18 cellular contexts compared by ENCODE assay signal in the genomic region with DNA sequence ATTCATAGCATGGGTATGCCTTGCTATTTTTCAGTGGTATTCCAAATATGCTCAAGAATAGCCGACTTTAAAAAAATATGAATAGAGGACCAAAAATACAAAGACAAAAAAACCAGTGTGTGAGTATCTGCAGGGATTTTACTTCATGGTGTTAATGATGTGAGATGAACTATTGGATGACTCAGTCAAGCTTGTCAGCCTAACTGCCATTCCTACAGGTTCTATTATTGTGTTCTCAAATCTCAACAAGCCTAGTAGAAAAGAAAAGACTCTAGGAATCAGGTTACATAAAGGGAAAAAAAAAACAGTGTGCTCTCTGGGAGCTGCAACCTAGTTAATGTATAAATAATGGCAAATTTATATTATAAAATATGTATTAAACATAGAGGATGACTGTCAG.
A peak's percentile ranks its signal among the peaks of the same experiment; 100 is the strongest.
DNase-seq lines count a peak whose midpoint lies in the region; ATAC-seq and TF ChIP-seq lines count a peak whose summit lies in the region.
"Had no signal": no experiment of that assay in that cellular context is flagged by ENCODE, and none has a peak within 500 bp of the region (broad histone marks: within the 10 kb centered on the region; RNA-seq: fewer than 3 reads in every experiment).

No MANE protein-coding gene starts in this region.

- no peak for TF ChIP-seq EP300 in sigmoid colon (IDR thresholded peaks at IDR 0.05)

- no peak overlapping the region for H3K27ac ChIP-seq in sigmoid colon
- H3K27ac ChIP-seq: C4-2B had no signal

- H3K4me3 ChIP-seq in sigmoid colon, result no peak overlapping the region
- H3K4me3 ChIP-seq: MG63 had no signal

- TF ChIP-seq POLR2A in sigmoid colon (IDR thresholded peaks at IDR 0.05), result no peak

- DNase-seq in NCI-H2171 treated with DMSO at 0.1 percent for 48 hours (lab: John Stamatoyannopoulos, UW) (peak; percentile 34), NCI-H2171 (lab: John Stamatoyannopoulos, UW) (no peak), LHCN-M2 (ENCODE audit: low read depth) (peak; percentile 3), putamen (ENCODE audit: low spot score) (peak; percentile 27), sigmoid colon (no peak)
- DNase-seq: COR-L47, DMS79 treated with DMSO at 0.1 percent for 48 hours, GF-D8, HCEC 1CT, KBM-7, MG63, NCI-H1092 treated with DMSO at 0.1 percent for 48 hours, NCI-H1694, NCI-H774 had no signal

- ATAC-seq in esophagus mucosa (peak; percentile 74), HG03097 (IDR thresholded peaks at IDR 0.05; ENCODE audit: low FRiP score, unreplicated experiment) (no peak), HG03108 (IDR thresholded peaks at IDR 0.05; ENCODE audit: unreplicated experiment) (no peak)

- H3K27me3 ChIP-seq in sigmoid colon, result no peaks in the 10 kb centered on the region
- H3K27me3 ChIP-seq: MG63 had no signal

- no peaks in the 10 kb centered on the region for H3K36me3 ChIP-seq in sigmoid colon
- H3K36me3 ChIP-seq: MG63 had no signal

- no peaks in the 10 kb centered on the region for H3K9me3 ChIP-seq in sigmoid colon
- H3K9me3 ChIP-seq: MG63 had no signal

- intact Hi-C loops in sigmoid colon (cut with DNase I), result no loop called here

- WGBS in sigmoid colon, 2 donors, result 91 to 93% methylated on average over 1 of the region's 1 CpG

- H3K4me1 ChIP-seq in sigmoid colon, result no peaks in the 10 kb centered on the region

- TF ChIP-seq CTCF in sigmoid colon (IDR thresholded peaks at IDR 0.05), result no peak

Comparison
In these comparisons a context has a peak if more than half of its experiments do, and no peak if none do; other contexts are left out.
1. DNase-seq: peak in NCI-H2171 treated with DMSO at 0.1 percent for 48 hours (single experiment), LHCN-M2 (single experiment) and putamen (single experiment); none in NCI-H2171 (single experiment) and sigmoid colon (single experiment).